ENCODE assay signal across 12 cellular contexts in genomic region chr14:68523994-68524725, GRCh38.
DNase-seq lines count a peak whose midpoint lies in the region; ATAC-seq and TF ChIP-seq lines count a peak whose summit lies in the region.
"Had no signal": no experiment of that assay in that cellular context is flagged by ENCODE, and none has a peak within 500 bp of the region (broad histone marks: within the 10 kb centered on the region; RNA-seq: fewer than 3 reads in every experiment).

No MANE protein-coding gene starts in this region.

- ATAC-seq in gastroesophageal sphincter (peak; percentile 44), omental fat pad (ENCODE audit: low FRiP score) (peak; percentile 80)

- H3K9me3 ChIP-seq in gastroesophageal sphincter (peaks cover 0 to 3% (median 0%) of the 10 kb centered on the region in 3 donors), vagina (no peaks in the 10 kb centered on the region)

- TF ChIP-seq POLR2A in gastroesophageal sphincter (IDR thresholded peaks at IDR 0.05) = no peak
- TF ChIP-seq POLR2A in vagina (IDR thresholded peaks at IDR 0.05) = no peak

- H3K27me3 ChIP-seq in gastroesophageal sphincter = no peaks in the 10 kb centered on the region
- no peaks in the 10 kb centered on the region for H3K27me3 ChIP-seq in vagina

- H3K4me1 ChIP-seq in gastroesophageal sphincter (peaks cover 20 to 80% (median 43%) of the 10 kb centered on the region in 3 donors), vagina (peaks cover 87% of the 10 kb centered on the region)

- peak; percentile 44 to 66 (median 60) for TF ChIP-seq CTCF in gastroesophageal sphincter (IDR thresholded peaks at IDR 0.05)
- TF ChIP-seq CTCF in omental fat pad (IDR thresholded peaks at IDR 0.05) = no peak
- no peak for TF ChIP-seq CTCF in vagina (IDR thresholded peaks at IDR 0.05)

- H3K36me3 ChIP-seq in gastroesophageal sphincter (no peaks in the 10 kb centered on the region), vagina (no peaks in the 10 kb centered on the region)

- H3K27ac ChIP-seq in gastroesophageal sphincter = peak overlapping the region; percentile 79 to 94 (median 85)
- peak overlapping the region; percentile 79 for H3K27ac ChIP-seq in vagina
- H3K27ac ChIP-seq: 22Rv1 had no signal

- no peak for TF ChIP-seq EP300 in gastroesophageal sphincter (IDR thresholded peaks at IDR 0.05)

- 16 to 29% methylated on average over 7 to 8 of the region's 12 CpGs for WGBS in gastroesophageal sphincter (ENCODE audit: low coverage in 1 of 2), 2 donors

- intact Hi-C loops in vagina (cut with DNase I) = no loop called here

- DNase-seq in NCI-H748 (lab: John Stamatoyannopoulos, UW; ENCODE audit: unreplicated experiment) (peak; percentile 26), NCI-H748 treated with DMSO at 0.1 percent for 48 hours (lab: John Stamatoyannopoulos, UW) (no peak), omental fat pad (ENCODE audit: low spot score) (no peak), vagina (ENCODE audit: extremely low spot score in 2 of 2) (peak; percentile 46 to 69), MV-4-11 (lab: John Stamatoyannopoulos, UW) (no peak), medulla oblongata (ENCODE audit: extremely low spot score) (no peak), NCI-H128 (lab: John Stamatoyannopoulos, UW; ENCODE audit: unreplicated experiment) (no peak)
- DNase-seq: activated CD4-positive, alpha-beta T cell treated with anti-CD3 and anti-CD28 coated beads, Interleukin-2, amount 10 ng/mL, durations not matched to agents 7 days and 5 days; activated naive CD4-positive, alpha-beta T cell; NCI-H345 had no signal

- no peak overlapping the region for H3K4me3 ChIP-seq in gastroesophageal sphincter
- no peak overlapping the region for H3K4me3 ChIP-seq in vagina

Comparison
In these comparisons a context has a peak if more than half of its experiments do, and no peak if none do; other contexts are left out.
1. DNase-seq: peak in NCI-H748 (single experiment) and vagina (2 of 2); none in NCI-H748 treated with DMSO at 0.1 percent for 48 hours (single experiment), omental fat pad (single experiment), MV-4-11 (single experiment), medulla oblongata (single experiment) and NCI-H128 (single experiment).
2. CTCF ChIP-seq: peak in gastroesophageal sphincter (4 of 4); none in omental fat pad (0 of 3) and vagina (0 of 3).